In genomic region chr5:127673401-127673800, GRCh38 we compare ENCODE assay signal across 22 cellular contexts. TPM values are rescaled to one million over a fixed set of nuclear protein-coding genes. Genes with fewer than 3 reads are reported as not detected.
DNase-seq lines count a peak whose midpoint lies in the region; ATAC-seq, FAIRE-seq and TF ChIP-seq lines count a peak whose summit lies in the region.
"Had no signal": no experiment of that assay in that cellular context is flagged by ENCODE, and none has a peak within 500 bp of the region (broad histone marks: within the 10 kb centered on the region; RNA-seq: fewer than 3 reads in every experiment).

No MANE protein-coding gene starts in this region.

- H3K27me3 ChIP-seq in bronchial epithelial cell (ENCODE audit: control insufficient read depth, insufficient read depth, low read length) = no peaks in the 10 kb centered on the region

- no peak for FAIRE-seq in A549 (lab: Jason Lieb, UNC)
- FAIRE-seq in bronchial epithelial cell (lab: Jason Lieb, UNC) = no peak

- DNase-seq in A549 (ENCODE audit: low read depth in 1 of 2, low spot score in 1 of 2) (peak in 1 of 2 experiments; percentile 7), M059J (ENCODE audit: low read depth) (peak; percentile 79), bronchial epithelial cell (ENCODE audit: low read depth) (peak; percentile 6), iris pigment epithelial cell (ENCODE audit: low read depth) (peak; percentile 59), SKM-1 (lab: John Stamatoyannopoulos, UW; ENCODE audit: unreplicated experiment) (no peak)
- DNase-seq: C1 segment of cervical spinal cord, DMS 273 treated with DMSO at 0.1 percent for 48 hours, H7, KBM-7, NCI-H1092, NCI-H146, NCI-H2081, NCI-H510A, NCI-H82, SK-N-SH had no signal

- ATAC-seq in A549 (no peak), HG03159 (IDR thresholded peaks at IDR 0.05; ENCODE audit: unreplicated experiment) (no peak), HG03354 (IDR thresholded peaks at IDR 0.05; ENCODE audit: poor library complexity, severe bottlenecking, unreplicated experiment) (no peak), HG03196 (IDR thresholded peaks at IDR 0.05; ENCODE audit: unreplicated experiment) (no peak)
- ATAC-seq: Panc1, Right ventricle myocardium inferior had no signal

- no peaks in the 10 kb centered on the region for H3K36me3 ChIP-seq in bronchial epithelial cell (ENCODE audit: control insufficient read depth, insufficient read depth, low read length)

- peaks cover 6% of the 10 kb centered on the region; the same call in 1 of the 3 replicates for H3K4me1 ChIP-seq in A549

- no peak for TF ChIP-seq POLR2A in A549 (IDR thresholded peaks at IDR 0.05; ENCODE audit: low read length)

- TF ChIP-seq RAD21 in A549 (conservative IDR thresholded peaks at IDR 0.05 in 1 of 2, IDR thresholded peaks at IDR 0.05 in 1 of 2) = no peak

- CTCF ChIA-PET in A549 (lab: Yijun Ruan, JAX) = no interaction called here

- no peak overlapping the region for H3K4me3 ChIP-seq in A549
- H3K4me3 ChIP-seq in bronchial epithelial cell (ENCODE audit: low read depth, low read length) = no peak overlapping the region

- no peak overlapping the region for H3K27ac ChIP-seq in A549

- 56% methylated on average over 2 of the region's 2 CpGs for WGBS in A549 (ENCODE audit: missing lambda C conversion rate)

- POLR2A ChIA-PET in A549 (lab: Yijun Ruan, JAX) = no interaction called here

- no peaks in the 10 kb centered on the region for H3K9me3 ChIP-seq in A549
- H3K9me3 ChIP-seq: SK-N-SH had no signal

- TF ChIP-seq CTCF in A549 (IDR thresholded peaks at IDR 0.05) (no peak), bronchial epithelial cell (IDR thresholded peaks at IDR 0.05; ENCODE audit: insufficient read depth, low read length, severe bottlenecking) (no peak)

- no peak overlapping the region for H3K4me2 ChIP-seq in A549
- H3K4me2 ChIP-seq: SK-N-SH had no signal

- TF ChIP-seq EP300 in A549 (IDR thresholded peaks at IDR 0.05) = no peak

TF ChIP-seq in A549, 52 proteins besides CTCF, POLR2A, EP300 and RAD21:
- TF ChIP-seq PHF8 (IDR thresholded peaks at IDR 0.05; ENCODE audit: borderline replicate concordance, low read depth) (no peak), NFE2L2 (conservative IDR thresholded peaks at IDR 0.05; ENCODE audit: low read length) (peak; percentile 85), MAFK (IDR thresholded peaks at IDR 0.05; ENCODE audit: partially characterized antibody) (peak; percentile 89)

RNA-seq across cellular contexts. Expression of gene CTXN3, which starts 24.5 kb away (rescaled TPM):
- polyA plus RNA-seq in A549 (2011; rRNA removed) (not detected in 2 replicates), A549 (2017; fragmentation: RNase III; extraction: RNeasy Plus Mini Kit Qiagen cat#74134 plus additional on column Dnase treatment) (not detected in 3 replicates)
- not detected in 2 replicates for polyA plus RNA-seq in A549 (2012; cell fraction: cytosol; rRNA removed)
- not detected in 2 replicates for polyA plus RNA-seq in A549 (2012; cell fraction: nucleus; rRNA removed)
- polyA minus RNA-seq in A549 (2011; rRNA and poly(A)+ RNA removed) = not detected in 2 replicates
- total RNA-seq in M059J (2014; rRNA removed; shearing (Covaris generic)) = not detected in 2 replicates
- not detected in 2 replicates for total RNA-seq in bronchial epithelial cell
- total RNA-seq: A673, Daoy, H7, Right ventricle myocardium inferior had no signal
- polyA plus RNA-seq: SK-N-SH had no signal

RNA-seq across cellular contexts. Expression of gene CCDC192, which starts 29.8 kb away (rescaled TPM):
- polyA plus RNA-seq in A549 (2011; rRNA removed) (not detected in 2 replicates), A549 (2017; fragmentation: RNase III; extraction: RNeasy Plus Mini Kit Qiagen cat#74134 plus additional on column Dnase treatment) (not detected in 3 replicates)
- polyA plus RNA-seq in A549 (2012; cell fraction: cytosol; rRNA removed) = not detected in 2 replicates
- not detected in 2 replicates for polyA plus RNA-seq in A549 (2012; cell fraction: nucleus; rRNA removed)
- polyA minus RNA-seq in A549 (2011; rRNA and poly(A)+ RNA removed) = not detected in 2 replicates
- not detected in 2 replicates for total RNA-seq in M059J (2014; rRNA removed; shearing (Covaris generic))
- not detected in 2 replicates for total RNA-seq in bronchial epithelial cell
- total RNA-seq: A673, Daoy, Right ventricle myocardium inferior had no signal
- polyA plus RNA-seq: SK-N-SH had no signal
